In genomic region chr11:75338516-75339218, GRCh38 we compare ENCODE assay signal across 9 cellular contexts. TPM values are rescaled to one million over a fixed set of nuclear protein-coding genes. Genes with fewer than 3 reads are reported as not detected.
DNase-seq lines count a peak whose midpoint lies in the region; ATAC-seq lines count a peak whose summit lies in the region.
"Had no signal": no experiment of that assay in that cellular context is flagged by ENCODE, and none has a peak within 500 bp of the region (broad histone marks: within the 10 kb centered on the region; RNA-seq: fewer than 3 reads in every experiment).

No MANE protein-coding gene starts in this region.

- peak overlapping the region; percentile 22 for H3K4me3 Mint-ChIP-seq in T-helper 1 cell treated with Interleukin-12 subunit alpha and Interleukin-12 subunit beta and Interleukin-4 antibody, amounts not matched to agents 30 μg/mL and 1 μg/mL, for 36 hours
- H3K4me3 Mint-ChIP-seq in activated CD8-positive, alpha-beta T cell treated with anti-CD3 and anti-CD28 coated beads, Interleukin-2, amount 10 ng/mL, durations not matched to agents 7 days and 5 days = peak overlapping the region; percentile 43
- no peak overlapping the region for H3K4me3 Mint-ChIP-seq in stimulated activated effector memory CD8-positive, alpha-beta T cell treated with anti-CD3 and anti-CD28 coated beads, Interleukin-12 subunit alpha, Interleukin-12 subunit beta, amount 100 ng/mL, for 72 hours

- peaks cover 3% of the 10 kb centered on the region for H3K36me3 Mint-ChIP-seq in T-helper 1 cell treated with Interleukin-12 subunit alpha and Interleukin-12 subunit beta and Interleukin-4 antibody, amounts not matched to agents 30 μg/mL and 1 μg/mL, for 36 hours (ENCODE audit: low read depth)
- peaks cover 44% of the 10 kb centered on the region for H3K36me3 Mint-ChIP-seq in activated CD8-positive, alpha-beta T cell treated with anti-CD3 and anti-CD28 coated beads, Interleukin-2, amount 10 ng/mL, durations not matched to agents 7 days and 5 days (ENCODE audit: low read depth)
- no peaks in the 10 kb centered on the region for H3K36me3 Mint-ChIP-seq in stimulated activated effector memory CD8-positive, alpha-beta T cell treated with anti-CD3 and anti-CD28 coated beads, Interleukin-12 subunit alpha, Interleukin-12 subunit beta, amount 100 ng/mL, for 72 hours

- no peak for ATAC-seq in activated CD8-positive, alpha-beta T cell treated with anti-CD3 and anti-CD28 coated beads, Interleukin-2, amount 10 ng/mL, durations not matched to agents 7 days and 5 days
- peak; percentile 52 for ATAC-seq in stimulated activated effector memory CD8-positive, alpha-beta T cell treated with anti-CD3 and anti-CD28 coated beads, Interleukin-12 subunit alpha, Interleukin-12 subunit beta, amount 100 ng/mL, for 72 hours

- no peak for DNase-seq in T-helper 1 cell
- no peak for DNase-seq in activated CD8-positive, alpha-beta T cell treated with anti-CD3 and anti-CD28 coated beads, Interleukin-2, amount 10 ng/mL, durations not matched to agents 7 days and 5 days
- DNase-seq in hepatic stellate cell (ENCODE audit: low spot score) = peak; percentile 69
- no peak for DNase-seq in stimulated activated effector memory CD8-positive, alpha-beta T cell treated with anti-CD3 and anti-CD28 coated beads, Interleukin-12 subunit alpha, Interleukin-12 subunit beta, amount 100 ng/mL, for 72 hours (ENCODE audit: low spot score in 2 of 2)
- no peak for DNase-seq in globus pallidus (ENCODE audit: low spot score)
- no peak for DNase-seq in ureter (ENCODE audit: low spot score)
- DNase-seq in mucosa of gallbladder (ENCODE audit: low spot score) = no peak
- DNase-seq: retina had no signal

- H3K9me3 Mint-ChIP-seq in T-helper 1 cell treated with Interleukin-12 subunit alpha and Interleukin-12 subunit beta and Interleukin-4 antibody, amounts not matched to agents 30 μg/mL and 1 μg/mL, for 36 hours = no peaks in the 10 kb centered on the region
- H3K9me3 Mint-ChIP-seq in activated CD8-positive, alpha-beta T cell treated with anti-CD3 and anti-CD28 coated beads, Interleukin-2, amount 10 ng/mL, durations not matched to agents 7 days and 5 days (ENCODE audit: insufficient read depth) = no peaks in the 10 kb centered on the region
- no peaks in the 10 kb centered on the region for H3K9me3 Mint-ChIP-seq in stimulated activated effector memory CD8-positive, alpha-beta T cell treated with anti-CD3 and anti-CD28 coated beads, Interleukin-12 subunit alpha, Interleukin-12 subunit beta, amount 100 ng/mL, for 72 hours

- H3K27me3 Mint-ChIP-seq in T-helper 1 cell treated with Interleukin-12 subunit alpha and Interleukin-12 subunit beta and Interleukin-4 antibody, amounts not matched to agents 30 μg/mL and 1 μg/mL, for 36 hours (ENCODE audit: low read depth) = no peaks in the 10 kb centered on the region
- H3K27me3 Mint-ChIP-seq in activated CD8-positive, alpha-beta T cell treated with anti-CD3 and anti-CD28 coated beads, Interleukin-2, amount 10 ng/mL, durations not matched to agents 7 days and 5 days (ENCODE audit: low read depth) = no peaks in the 10 kb centered on the region

- peak overlapping the region; percentile 69 for H3K27ac Mint-ChIP-seq in T-helper 1 cell treated with Interleukin-12 subunit alpha and Interleukin-12 subunit beta and Interleukin-4 antibody, amounts not matched to agents 30 μg/mL and 1 μg/mL, for 36 hours
- peak overlapping the region; percentile 86 for H3K27ac Mint-ChIP-seq in activated CD8-positive, alpha-beta T cell treated with anti-CD3 and anti-CD28 coated beads, Interleukin-2, amount 10 ng/mL, durations not matched to agents 7 days and 5 days
- peak overlapping the region; percentile 95 for H3K27ac Mint-ChIP-seq in stimulated activated effector memory CD8-positive, alpha-beta T cell treated with anti-CD3 and anti-CD28 coated beads, Interleukin-12 subunit alpha, Interleukin-12 subunit beta, amount 100 ng/mL, for 72 hours

- CTCF ChIA-PET in activated CD8-positive, alpha-beta T cell treated with anti-CD3 and anti-CD28 coated beads, Interleukin-2, amount 10 ng/mL, durations not matched to agents 7 days and 5 days (lab: Charles Lee) = interaction anchor here (0.6 to 7.8 kb wide), 11 partner anchors 10 to 69 kb away, joined by 3 to 110 read pairs (median 6); partner anchors contain the start of gene ARRB1

- peaks cover 60% of the 10 kb centered on the region for H3K4me1 Mint-ChIP-seq in T-helper 1 cell treated with Interleukin-12 subunit alpha and Interleukin-12 subunit beta and Interleukin-4 antibody, amounts not matched to agents 30 μg/mL and 1 μg/mL, for 36 hours (ENCODE audit: low read depth)
- H3K4me1 Mint-ChIP-seq in activated CD8-positive, alpha-beta T cell treated with anti-CD3 and anti-CD28 coated beads, Interleukin-2, amount 10 ng/mL, durations not matched to agents 7 days and 5 days (ENCODE audit: low read depth) = peaks cover 82% of the 10 kb centered on the region
- peaks cover 68% of the 10 kb centered on the region for H3K4me1 Mint-ChIP-seq in stimulated activated effector memory CD8-positive, alpha-beta T cell treated with anti-CD3 and anti-CD28 coated beads, Interleukin-12 subunit alpha, Interleukin-12 subunit beta, amount 100 ng/mL, for 72 hours

- POLR2A ChIA-PET in activated CD8-positive, alpha-beta T cell treated with anti-CD3 and anti-CD28 coated beads, Interleukin-2, amount 10 ng/mL, durations not matched to agents 7 days and 5 days (lab: Charles Lee) = interaction anchor here (0.6 to 2.8 kb wide), 5 partner anchors 10 to 61 kb away, joined by 3 to 22 read pairs (median 4); partner anchors contain the start of gene ARRB1

RNA-seq across cellular contexts. Expression of gene ARRB1, which starts 12.8 kb away (rescaled TPM):
- 10 to 100 TPM; 69.4 to 82.6 TPM for total RNA-seq in activated CD8-positive, alpha-beta T cell treated with anti-CD3 and anti-CD28 coated beads, Interleukin-2, amount 10 ng/mL, durations not matched to agents 7 days and 5 days
- total RNA-seq in ureter (53.4 TPM), mucosa of gallbladder (57.7 TPM)
